11 cellular contexts compared by ENCODE assay signal in the genomic region with DNA sequence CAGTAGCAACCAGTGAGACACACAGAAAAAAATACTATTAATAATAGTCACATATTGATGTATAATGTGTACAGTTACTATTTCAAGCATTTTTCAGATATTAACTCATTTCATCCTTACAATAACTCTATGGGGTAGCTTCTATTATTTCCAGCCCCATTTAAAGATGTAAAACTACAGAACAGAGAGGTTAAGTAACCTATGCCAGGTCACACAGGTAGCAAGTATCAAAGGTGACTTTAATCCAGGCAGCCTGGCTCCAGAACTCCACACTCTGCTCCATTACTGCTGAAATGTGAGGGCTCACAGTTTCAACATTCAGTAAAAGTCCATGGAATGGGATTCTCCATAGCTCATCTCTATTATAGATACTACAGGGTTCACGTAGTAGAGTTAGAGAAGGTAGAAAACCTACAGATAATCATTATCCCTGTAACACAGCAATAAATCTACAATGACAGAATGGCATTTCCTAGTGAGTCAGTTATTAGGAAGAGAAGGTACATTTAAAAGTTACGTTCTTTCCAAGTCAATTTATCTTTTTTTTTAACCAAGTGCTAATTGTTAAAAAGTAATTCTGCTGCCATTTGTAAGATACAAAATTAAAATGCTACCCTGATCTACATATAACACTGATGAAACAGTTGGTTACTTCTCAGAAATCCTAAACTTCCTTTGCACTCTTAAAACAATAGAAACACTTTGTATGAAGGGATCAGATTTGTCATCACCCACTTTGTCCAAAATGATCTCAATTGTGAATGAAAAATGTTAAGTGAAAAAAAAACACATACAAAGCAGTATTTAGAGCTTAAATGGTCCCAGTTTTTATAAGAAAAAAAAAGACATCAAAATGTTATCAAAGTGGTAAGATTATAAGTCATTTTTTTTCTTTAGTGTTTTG. TPM values are rescaled to one million over a fixed set of nuclear protein-coding genes. Genes with fewer than 3 reads are reported as not detected.
A peak's percentile ranks its signal among the peaks of the same experiment; 100 is the strongest.
DNase-seq lines count a peak whose midpoint lies in the region; ATAC-seq and TF ChIP-seq lines count a peak whose summit lies in the region.
"Had no signal": no experiment of that assay in that cellular context is flagged by ENCODE, and none has a peak within 500 bp of the region (broad histone marks: within the 10 kb centered on the region; RNA-seq: fewer than 3 reads in every experiment).

No MANE protein-coding gene starts in this region.

- H3K4me3 Mint-ChIP-seq in T-helper 2 cell treated with Interferon-gamma antibody and Interleukin-4, amounts not matched to agents 5 μg/mL and 100 μg/mL, for 36 hours, result peak overlapping the region; percentile 44
- H3K4me3 Mint-ChIP-seq in activated naive CD8-positive, alpha-beta T cell, result peak overlapping the region; percentile 44
- no peak overlapping the region for H3K4me3 Mint-ChIP-seq in endodermal cell

- H3K36me3 ChIP-seq in subcutaneous abdominal adipose tissue (ENCODE audit: control insufficient read depth in 5 of 5, insufficient read depth in 5 of 5, low read length in 5 of 5), result no peaks in the 10 kb centered on the region
- H3K36me3 ChIP-seq in endodermal cell (ENCODE audit: control insufficient read depth, insufficient read depth, low read length), result no peaks in the 10 kb centered on the region

- no peak for DNase-seq in T-helper 2 cell treated with Interferon-gamma antibody and Interleukin-4, amounts not matched to agents 5 μg/mL and 100 μg/mL, for 36 hours (ENCODE audit: low spot score)
- DNase-seq in T-helper 2 cell (no peak), kidney glomerular epithelial cell (lab: John Stamatoyannopoulos, UW) (peak; percentile 14), endodermal cell (no peak)
- DNase-seq: left ventricle myocardium superior; NCI-H1694 treated with DMSO at 0.1 percent for 48 hours; stimulated activated naive CD4-positive, alpha-beta T cell had no signal

- H3K27ac ChIP-seq in subcutaneous abdominal adipose tissue (ENCODE audit: low read depth, low read length), result peak overlapping the region; percentile 87
- no peak overlapping the region for H3K27ac ChIP-seq in endodermal cell (ENCODE audit: low read depth, low read length)

- peak overlapping the region in 2 of 5 donors; percentile 30 to 31 for H3K9ac ChIP-seq in subcutaneous abdominal adipose tissue (ENCODE audit: low read length in 5 of 5)
- no peak overlapping the region for H3K9ac ChIP-seq in endodermal cell (ENCODE audit: extremely low read depth, low read length, poor library complexity, severe bottlenecking)

- H3K4me1 ChIP-seq in subcutaneous abdominal adipose tissue (ENCODE audit: control insufficient read depth in 5 of 5, insufficient read depth in 5 of 5, low read length in 5 of 5) (peaks cover 2 to 49% (median 47%) of the 10 kb centered on the region in 5 donors), endodermal cell (ENCODE audit: control insufficient read depth, insufficient read depth, low read length) (peaks cover 11% of the 10 kb centered on the region)

- H3K9me3 ChIP-seq in subcutaneous abdominal adipose tissue (ENCODE audit: control insufficient read depth in 5 of 5, low read length in 5 of 5) (no peaks in the 10 kb centered on the region), endodermal cell (ENCODE audit: control insufficient read depth, low read length) (no peaks in the 10 kb centered on the region)

- H3K4me3 ChIP-seq in subcutaneous abdominal adipose tissue (ENCODE audit: low read depth in 1 of 5, low read length in 5 of 5), result no peak overlapping the region
- no peak overlapping the region for H3K4me3 ChIP-seq in endodermal cell (ENCODE audit: low read length)

- no peaks in the 10 kb centered on the region for H3K27me3 ChIP-seq in subcutaneous abdominal adipose tissue (ENCODE audit: control insufficient read depth in 5 of 5, insufficient read depth in 4 of 5, low read length in 5 of 5)
- H3K27me3 ChIP-seq in endodermal cell (ENCODE audit: control insufficient read depth, insufficient read depth, low read length, poor library complexity, severe bottlenecking), result no peaks in the 10 kb centered on the region

- H3K36me3 Mint-ChIP-seq in T-helper 2 cell treated with Interferon-gamma antibody and Interleukin-4, amounts not matched to agents 5 μg/mL and 100 μg/mL, for 36 hours (ENCODE audit: low read depth), result peaks cover 15% of the 10 kb centered on the region
- peaks cover 5% of the 10 kb centered on the region for H3K36me3 Mint-ChIP-seq in activated naive CD8-positive, alpha-beta T cell
- peaks cover 4% of the 10 kb centered on the region for H3K36me3 Mint-ChIP-seq in endodermal cell (ENCODE audit: low read depth)

- WGBS in endodermal cell (ENCODE audit: insufficient coverage in 1 of 2, insufficient read length in 1 of 2), 2 experiments, result 100% methylated on average over 1 of the region's 2 CpGs; no CpG with 5 or more reads in 1 of the 2 experiments

- H3K9me3 Mint-ChIP-seq in T-helper 2 cell treated with Interferon-gamma antibody and Interleukin-4, amounts not matched to agents 5 μg/mL and 100 μg/mL, for 36 hours, result no peaks in the 10 kb centered on the region
- H3K9me3 Mint-ChIP-seq in activated naive CD8-positive, alpha-beta T cell (ENCODE audit: low read depth), result no peaks in the 10 kb centered on the region
- H3K9me3 Mint-ChIP-seq in endodermal cell, result peaks cover 8% of the 10 kb centered on the region

- ATAC-seq in HG02885 (IDR thresholded peaks at IDR 0.05; ENCODE audit: poor library complexity, unreplicated experiment) (no peak), GM19351 (IDR thresholded peaks at IDR 0.05; ENCODE audit: unreplicated experiment) (no peak)

- no peaks in the 10 kb centered on the region for H3K27me3 Mint-ChIP-seq in T-helper 2 cell treated with Interferon-gamma antibody and Interleukin-4, amounts not matched to agents 5 μg/mL and 100 μg/mL, for 36 hours (ENCODE audit: low read depth)
- no peaks in the 10 kb centered on the region for H3K27me3 Mint-ChIP-seq in activated naive CD8-positive, alpha-beta T cell
- H3K27me3 Mint-ChIP-seq in endodermal cell (ENCODE audit: insufficient read depth), result no peaks in the 10 kb centered on the region

- peaks cover 48% of the 10 kb centered on the region for H3K4me1 Mint-ChIP-seq in T-helper 2 cell treated with Interferon-gamma antibody and Interleukin-4, amounts not matched to agents 5 μg/mL and 100 μg/mL, for 36 hours (ENCODE audit: low read depth)
- peaks cover 68% of the 10 kb centered on the region for H3K4me1 Mint-ChIP-seq in activated naive CD8-positive, alpha-beta T cell (ENCODE audit: low read depth)
- H3K4me1 Mint-ChIP-seq in endodermal cell, result peaks cover 60% of the 10 kb centered on the region

- no peak for TF ChIP-seq CTCF in endodermal cell (conservative IDR thresholded peaks at IDR 0.05)

- no peak overlapping the region for H3K27ac Mint-ChIP-seq in T-helper 2 cell treated with Interferon-gamma antibody and Interleukin-4, amounts not matched to agents 5 μg/mL and 100 μg/mL, for 36 hours
- H3K27ac Mint-ChIP-seq in activated naive CD8-positive, alpha-beta T cell, result no peak overlapping the region
- no peak overlapping the region for H3K27ac Mint-ChIP-seq in endodermal cell

RNA-seq across cellular contexts. Expression of a gene that starts 18.7 kb away (rescaled TPM):
- total RNA-seq in endodermal cell, result 10 to 100 TPM; 12.1 to 12.3 TPM
- 7.9 TPM for polyA plus RNA-seq in endodermal cell (2013, experiment 1 of 2)
- polyA plus RNA-seq in endodermal cell (2013, experiment 2 of 2), result 8.0 TPM
